In the genomic region with DNA sequence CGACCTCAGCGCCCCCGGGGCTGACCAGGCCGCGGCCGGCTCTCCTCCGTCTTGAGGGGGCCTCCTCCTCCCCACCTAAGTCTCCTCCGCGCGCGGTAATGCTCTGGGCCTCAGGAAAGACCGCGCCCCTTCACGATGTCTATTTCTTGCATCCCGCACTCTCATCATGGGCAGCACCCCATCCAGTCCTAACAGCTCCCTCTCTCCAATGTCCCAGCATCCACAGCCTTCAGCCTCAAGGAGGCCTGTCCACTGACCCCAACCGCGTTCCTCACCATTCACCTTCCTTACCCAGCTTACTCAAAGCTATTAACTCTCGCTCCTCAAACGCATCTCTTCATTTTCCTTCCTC, we compare ENCODE assay signal across 8 cellular contexts.
DNase-seq lines count a peak whose midpoint lies in the region; ATAC-seq and TF ChIP-seq lines count a peak whose summit lies in the region.

No MANE protein-coding gene starts in this region.

- peaks cover 0 to 3% (median 0%) of the 10 kb centered on the region in 7 donors for H3K9me3 Mint-ChIP-seq in naive B cell

- peaks cover 13 to 22% (median 18%) of the 10 kb centered on the region in 3 donors for H3K4me1 Mint-ChIP-seq in naive B cell

- H3K36me3 ChIP-seq in KMS-11 (ENCODE audit: insufficient read depth) (no peaks in the 10 kb centered on the region), colonic mucosa (no peaks in the 10 kb centered on the region)

- H3K4me2 ChIP-seq in KMS-11 = peak overlapping the region; percentile 66; the same call in 1 of the 2 replicates

- H3K4me3 ChIP-seq in GM12864 (ENCODE audit: low read depth, low read length) = peak overlapping the region; percentile 68
- H3K4me3 ChIP-seq in KMS-11 (IDR thresholded peaks at IDR 0.05; ENCODE audit: insufficient read depth, low read depth, low read length) = no peak overlapping the region
- H3K4me3 ChIP-seq in colonic mucosa = peak overlapping the region; percentile 37

- H3K27me3 Mint-ChIP-seq in naive B cell = peaks cover 0 to 25% (median 0%) of the 10 kb centered on the region in 3 donors

- ATAC-seq in naive B cell (ENCODE audit: low read depth in 2 of 2) (no peak), GM21723 (IDR thresholded peaks at IDR 0.05; ENCODE audit: unreplicated experiment) (no peak)

- H3K4me1 ChIP-seq in KMS-11 (ENCODE audit: low read depth, poor library complexity, severe bottlenecking) = peaks cover 10% of the 10 kb centered on the region
- no peaks in the 10 kb centered on the region for H3K4me1 ChIP-seq in colonic mucosa

- no peaks in the 10 kb centered on the region for H3K36me3 Mint-ChIP-seq in naive B cell

- TF ChIP-seq CTCF in GM12864 (IDR thresholded peaks at IDR 0.05; ENCODE audit: low read depth, low read length, missing control alignments) = no peak
- no peak for TF ChIP-seq CTCF in KMS-11 (conservative IDR thresholded peaks at IDR 0.05; ENCODE audit: low read depth, low read length)
- no peak for TF ChIP-seq CTCF in colonic mucosa (IDR thresholded peaks at IDR 0.05)

- intact Hi-C loops in colonic mucosa (cut with DNase I) = no loop called here

- H3K27me3 ChIP-seq in KMS-11 (ENCODE audit: insufficient read depth, low read depth) (no peaks in the 10 kb centered on the region), colonic mucosa (no peaks in the 10 kb centered on the region)

- H2AFZ ChIP-seq in KMS-11 (ENCODE audit: low read depth) = peak overlapping the region; percentile 60; the same call in 1 of the 2 replicates

- H4K20me1 ChIP-seq in KMS-11 (ENCODE audit: insufficient read depth) = no peaks in the 10 kb centered on the region

- H3K79me2 ChIP-seq in KMS-11 (ENCODE audit: insufficient read depth, low read depth) = no peaks in the 10 kb centered on the region

- H3K9ac ChIP-seq in KMS-11 (peak overlapping the region; percentile 50; the same call in 1 of the 2 replicates), colonic mucosa (ENCODE audit: low read depth in 2 of 2, low read length in 2 of 2) (peak overlapping the region; percentile 66 to 78)

- H3K4me3 Mint-ChIP-seq in naive B cell = peak overlapping the region; percentile 82 to 100 (median 98)

- DNase-seq in GM12864 (ENCODE audit: low read depth) (no peak), colonic mucosa (no peak), naive B cell (no peak), SK-N-DZ (ENCODE audit: low spot score) (no peak), DMS153 treated with DMSO at 0.1 percent for 48 hours (lab: John Stamatoyannopoulos, UW; ENCODE audit: unreplicated experiment) (no peak), cerebellum (ENCODE audit: low spot score) (no peak)

- peak overlapping the region; percentile 93 to 99 (median 98) for H3K27ac Mint-ChIP-seq in naive B cell

- no peaks in the 10 kb centered on the region for H3K9me3 ChIP-seq in colonic mucosa

- H3K27ac ChIP-seq in KMS-11 (peak overlapping the region; percentile 75; the same call in 1 of the 2 replicates), colonic mucosa (peak overlapping the region; percentile 68)
